Comparison of ENCODE assay signal across 26 cellular contexts in genomic region chrX:46610070-46610658, GRCh38. TPM values are rescaled to one million over a fixed set of nuclear protein-coding genes. Genes with fewer than 3 reads are reported as not detected.
DNase-seq lines count a peak whose midpoint lies in the region; ATAC-seq lines count a peak whose summit lies in the region.
"Had no signal": no experiment of that assay in that cellular context is flagged by ENCODE, and none has a peak within 500 bp of the region (broad histone marks: within the 10 kb centered on the region; RNA-seq: fewer than 3 reads in every experiment).

No MANE protein-coding gene starts in this region.

- H3K4me3 Mint-ChIP-seq in activated CD4-positive, alpha-beta T cell treated with anti-CD3 and anti-CD28 coated beads, Interleukin-2, amount 10 ng/mL, durations not matched to agents 24 days and 14 days: peak overlapping the region; percentile 37
- no peak overlapping the region for H3K4me3 Mint-ChIP-seq in activated CD4-positive, alpha-beta T cell treated with anti-CD3 and anti-CD28 coated beads for 36 hours
- H3K4me3 Mint-ChIP-seq in stimulated activated naive CD8-positive, alpha-beta T cell treated with anti-CD3 and anti-CD28 coated beads, Interleukin-15, amount 100 ng/mL, for 72 hours: no peak overlapping the region
- H3K4me3 Mint-ChIP-seq in T-helper 2 cell treated with Interferon-gamma antibody and Interleukin-4, amounts not matched to agents 5 μg/mL and 100 μg/mL, for 36 hours: peak overlapping the region; percentile 54
- H3K4me3 Mint-ChIP-seq in T-cell: no peak overlapping the region
- H3K4me3 Mint-ChIP-seq: CD4-positive, alpha-beta T cell; GM23338; H9; HFFc6 had no signal

- H3K4me1 ChIP-seq in aorta (ENCODE audit: control insufficient read depth in 1 of 2, insufficient read depth in 2 of 2, low read length in 2 of 2): no peaks in the 10 kb centered on the region
- H3K4me1 ChIP-seq: SJSA1 had no signal

- H3K27me3 ChIP-seq in aorta (ENCODE audit: control insufficient read depth in 1 of 2, insufficient read depth in 2 of 2, low read length in 1 of 2): no peaks in the 10 kb centered on the region
- H3K27me3 ChIP-seq: SJSA1 had no signal

- no peaks in the 10 kb centered on the region for H3K27me3 Mint-ChIP-seq in activated CD4-positive, alpha-beta T cell treated with anti-CD3 and anti-CD28 coated beads, Interleukin-2, amount 10 ng/mL, durations not matched to agents 24 days and 14 days
- H3K27me3 Mint-ChIP-seq in activated CD4-positive, alpha-beta T cell treated with anti-CD3 and anti-CD28 coated beads for 36 hours: no peaks in the 10 kb centered on the region
- H3K27me3 Mint-ChIP-seq in stimulated activated naive CD8-positive, alpha-beta T cell treated with anti-CD3 and anti-CD28 coated beads, Interleukin-15, amount 100 ng/mL, for 72 hours: peaks cover 25% of the 10 kb centered on the region
- H3K27me3 Mint-ChIP-seq in T-helper 2 cell treated with Interferon-gamma antibody and Interleukin-4, amounts not matched to agents 5 μg/mL and 100 μg/mL, for 36 hours (ENCODE audit: low read depth): no peaks in the 10 kb centered on the region
- peaks cover 0 to 33% of the 10 kb centered on the region in 2 donors for H3K27me3 Mint-ChIP-seq in T-cell
- H3K27me3 Mint-ChIP-seq: CD4-positive, alpha-beta T cell; IgD-negative memory B cell had no signal

- no peak overlapping the region for H3K4me3 ChIP-seq in aorta (ENCODE audit: low read length in 2 of 2)
- H3K4me3 ChIP-seq: GM23338, SJSA1 had no signal

- WGBS in aorta, 2 donors: 81 to 90% methylated on average over 5 of the region's 5 CpGs

- peak overlapping the region; percentile 48 for H3K27ac Mint-ChIP-seq in activated CD4-positive, alpha-beta T cell treated with anti-CD3 and anti-CD28 coated beads, Interleukin-2, amount 10 ng/mL, durations not matched to agents 24 days and 14 days
- H3K27ac Mint-ChIP-seq in activated CD4-positive, alpha-beta T cell treated with anti-CD3 and anti-CD28 coated beads for 36 hours: no peak overlapping the region
- H3K27ac Mint-ChIP-seq in stimulated activated naive CD8-positive, alpha-beta T cell treated with anti-CD3 and anti-CD28 coated beads, Interleukin-15, amount 100 ng/mL, for 72 hours: no peak overlapping the region
- peak overlapping the region; percentile 79 for H3K27ac Mint-ChIP-seq in T-helper 2 cell treated with Interferon-gamma antibody and Interleukin-4, amounts not matched to agents 5 μg/mL and 100 μg/mL, for 36 hours
- H3K27ac Mint-ChIP-seq in T-cell: no peak overlapping the region
- H3K27ac Mint-ChIP-seq: CD4-positive, alpha-beta T cell; GM23338; H9; HFFc6; IgD-negative memory B cell had no signal

- POLR2A ChIA-PET in activated CD4-positive, alpha-beta T cell treated with anti-CD3 and anti-CD28 coated beads for 36 hours (lab: Charles Lee): interaction anchor here (0.6 kb wide), 1 partner anchor 660 kb away, joined by 4 read pairs; no protein-coding TSS in a partner anchor
- POLR2A ChIA-PET in T-cell (lab: Charles Lee): no interaction called here

- DNase-seq in activated CD4-positive, alpha-beta T cell treated with anti-CD3 and anti-CD28 coated beads, Interleukin-2, amount 10 ng/mL, durations not matched to agents 24 days and 14 days: peak; percentile 60
- no peak for DNase-seq in activated CD4-positive, alpha-beta T cell treated with anti-CD3 and anti-CD28 coated beads for 36 hours
- DNase-seq in stimulated activated naive CD8-positive, alpha-beta T cell treated with anti-CD3 and anti-CD28 coated beads, Interleukin-15, amount 100 ng/mL, for 72 hours: no peak
- no peak for DNase-seq in stimulated activated naive CD8-positive, alpha-beta T cell treated with anti-CD3 and anti-CD28 coated beads, Interleukin-15, Interleukin-2, amounts not matched to agents 100 U/mL and 50 U/mL, for 24 hours
- no peak for DNase-seq in T-helper 2 cell treated with Interferon-gamma antibody and Interleukin-4, amounts not matched to agents 5 μg/mL and 100 μg/mL, for 36 hours (ENCODE audit: low spot score)
- DNase-seq in aorta: no peak
- no peak for DNase-seq in T-cell
- DNase-seq: 8988T; CD4-positive, alpha-beta T cell; COR-L47; DMS53; H9; HFFc6; Karpas-422; NCI-H1092; NCI-H1417 treated with DMSO at 0.1 percent for 48 hours; NCI-H1694 treated with DMSO at 0.1 percent for 48 hours; NCI-H2081; NCI-H2227 treated with DMSO at 0.1 percent for 48 hours; NCI-H526 treated with DMSO at 0.1 percent for 48 hours; Right ventricle myocardium superior; RPMI8226 had no signal

- no peaks in the 10 kb centered on the region for H3K9me3 Mint-ChIP-seq in activated CD4-positive, alpha-beta T cell treated with anti-CD3 and anti-CD28 coated beads, Interleukin-2, amount 10 ng/mL, durations not matched to agents 24 days and 14 days
- no peaks in the 10 kb centered on the region for H3K9me3 Mint-ChIP-seq in activated CD4-positive, alpha-beta T cell treated with anti-CD3 and anti-CD28 coated beads for 36 hours (ENCODE audit: low read depth)
- no peaks in the 10 kb centered on the region for H3K9me3 Mint-ChIP-seq in stimulated activated naive CD8-positive, alpha-beta T cell treated with anti-CD3 and anti-CD28 coated beads, Interleukin-15, amount 100 ng/mL, for 72 hours
- H3K9me3 Mint-ChIP-seq in T-helper 2 cell treated with Interferon-gamma antibody and Interleukin-4, amounts not matched to agents 5 μg/mL and 100 μg/mL, for 36 hours: no peaks in the 10 kb centered on the region
- H3K9me3 Mint-ChIP-seq in T-cell: no peaks in the 10 kb centered on the region
- H3K9me3 Mint-ChIP-seq: CD4-positive, alpha-beta T cell; GM23338; HFFc6; IgD-negative memory B cell had no signal

- no peaks in the 10 kb centered on the region for H3K36me3 ChIP-seq in aorta (ENCODE audit: control insufficient read depth in 1 of 2, insufficient read depth in 2 of 2, low read length in 1 of 2)
- H3K36me3 ChIP-seq: SJSA1 had no signal

- H3K36me3 Mint-ChIP-seq in activated CD4-positive, alpha-beta T cell treated with anti-CD3 and anti-CD28 coated beads, Interleukin-2, amount 10 ng/mL, durations not matched to agents 24 days and 14 days (ENCODE audit: low read depth): peaks cover 36% of the 10 kb centered on the region
- H3K36me3 Mint-ChIP-seq in activated CD4-positive, alpha-beta T cell treated with anti-CD3 and anti-CD28 coated beads for 36 hours (ENCODE audit: low read depth): peaks cover 20% of the 10 kb centered on the region
- peaks cover 28% of the 10 kb centered on the region for H3K36me3 Mint-ChIP-seq in T-helper 2 cell treated with Interferon-gamma antibody and Interleukin-4, amounts not matched to agents 5 μg/mL and 100 μg/mL, for 36 hours (ENCODE audit: low read depth)
- H3K36me3 Mint-ChIP-seq in T-cell: no peaks in the 10 kb centered on the region

- no peak overlapping the region for H3K27ac ChIP-seq in aorta (ENCODE audit: low read depth in 1 of 2, low read length in 2 of 2)
- H3K27ac ChIP-seq: SJSA1 had no signal

- CTCF ChIA-PET in activated CD4-positive, alpha-beta T cell treated with anti-CD3 and anti-CD28 coated beads for 36 hours (lab: Charles Lee): interaction anchor here (2.2 kb wide), 1 partner anchor 32 kb away, joined by 8 read pairs; no protein-coding TSS in a partner anchor
- CTCF ChIA-PET in T-cell (lab: Charles Lee): no interaction called here

- intact Hi-C loops in activated CD4-positive, alpha-beta T cell treated with anti-CD3 and anti-CD28 coated beads, Interleukin-2, amount 10 ng/mL, durations not matched to agents 24 days and 14 days (cut with micrococcal nuclease): loop anchor here (2.0 kb wide), 3 partner anchors 19 to 37 kb away; partner anchors contain the start of gene CHST7
- intact Hi-C loops in activated CD4-positive, alpha-beta T cell treated with anti-CD3 and anti-CD28 coated beads for 36 hours (cut with DNase I, micrococcal nuclease): no loop called here
- intact Hi-C loops in aorta (cut with DNase I): no loop called here

- H3K4me1 Mint-ChIP-seq in activated CD4-positive, alpha-beta T cell treated with anti-CD3 and anti-CD28 coated beads, Interleukin-2, amount 10 ng/mL, durations not matched to agents 24 days and 14 days: peaks cover 39% of the 10 kb centered on the region
- peaks cover 30% of the 10 kb centered on the region for H3K4me1 Mint-ChIP-seq in activated CD4-positive, alpha-beta T cell treated with anti-CD3 and anti-CD28 coated beads for 36 hours
- peaks cover 31% of the 10 kb centered on the region for H3K4me1 Mint-ChIP-seq in stimulated activated naive CD8-positive, alpha-beta T cell treated with anti-CD3 and anti-CD28 coated beads, Interleukin-15, amount 100 ng/mL, for 72 hours
- H3K4me1 Mint-ChIP-seq in T-helper 2 cell treated with Interferon-gamma antibody and Interleukin-4, amounts not matched to agents 5 μg/mL and 100 μg/mL, for 36 hours (ENCODE audit: low read depth): peaks cover 21% of the 10 kb centered on the region
- peaks cover 15 to 46% (median 32%) of the 10 kb centered on the region in 3 donors for H3K4me1 Mint-ChIP-seq in T-cell
- H3K4me1 Mint-ChIP-seq: H9, IgD-negative memory B cell had no signal

- H3K9me3 ChIP-seq in aorta (ENCODE audit: control insufficient read depth, low read length): no peaks in the 10 kb centered on the region
- H3K9me3 ChIP-seq: SJSA1 had no signal

- no peak for ATAC-seq in activated CD4-positive, alpha-beta T cell treated with anti-CD3 and anti-CD28 coated beads for 36 hours
- peak; percentile 35 for ATAC-seq in stimulated activated naive CD8-positive, alpha-beta T cell treated with anti-CD3 and anti-CD28 coated beads, Interleukin-15, amount 100 ng/mL, for 72 hours
- ATAC-seq in stimulated activated naive CD8-positive, alpha-beta T cell treated with anti-CD3 and anti-CD28 coated beads, Interleukin-15, Interleukin-2, amounts not matched to agents 100 U/mL and 50 U/mL, for 24 hours: no peak
- ATAC-seq in aorta (ENCODE audit: low FRiP score) (no peak), HG02973 (IDR thresholded peaks at IDR 0.05; ENCODE audit: unreplicated experiment) (no peak), T-cell (replicated peaks in 1 of 4) (no peak)
- ATAC-seq: GM23338 had no signal

RNA-seq across cellular contexts. Expression of gene CHST7, which starts 36.6 kb away (rescaled TPM):
- 6.5 and 6.9 TPM in 2 replicates for total RNA-seq in activated CD4-positive, alpha-beta T cell treated with anti-CD3 and anti-CD28 coated beads, Interleukin-2, amount 10 ng/mL, durations not matched to agents 24 days and 14 days
- 1 to 10 TPM; 2.0 to 2.5 TPM for total RNA-seq in activated CD4-positive, alpha-beta T cell treated with anti-CD3 and anti-CD28 coated beads for 36 hours
- total RNA-seq in aorta: 1 to 10 TPM; 5.2 to 8.5 TPM
- polyA plus RNA-seq in aorta: 1 to 10 TPM; 1.0 to 9.4 TPM
- total RNA-seq in T-cell: 1 to 10 TPM; 3.3 to 8.0 (median 6.4) TPM

Comparison
In these comparisons a context has a peak if more than half of its experiments do, and no peak if none do; other contexts are left out.
1. H3K27ac Mint-ChIP-seq: peak in activated CD4-positive, alpha-beta T cell treated with anti-CD3 and anti-CD28 coated beads, Interleukin-2, amount 10 ng/mL, durations not matched to agents 24 days and 14 days (single experiment) and T-helper 2 cell treated with Interferon-gamma antibody and Interleukin-4, amounts not matched to agents 5 μg/mL and 100 μg/mL, for 36 hours (single experiment); none in activated CD4-positive, alpha-beta T cell treated with anti-CD3 and anti-CD28 coated beads for 36 hours (single experiment), stimulated activated naive CD8-positive, alpha-beta T cell treated with anti-CD3 and anti-CD28 coated beads, Interleukin-15, amount 100 ng/mL, for 72 hours (0 of 2) and T-cell (0 of 2).
2. H3K4me3 Mint-ChIP-seq: peak in activated CD4-positive, alpha-beta T cell treated with anti-CD3 and anti-CD28 coated beads, Interleukin-2, amount 10 ng/mL, durations not matched to agents 24 days and 14 days (single experiment) and T-helper 2 cell treated with Interferon-gamma antibody and Interleukin-4, amounts not matched to agents 5 μg/mL and 100 μg/mL, for 36 hours (single experiment); none in activated CD4-positive, alpha-beta T cell treated with anti-CD3 and anti-CD28 coated beads for 36 hours (single experiment), stimulated activated naive CD8-positive, alpha-beta T cell treated with anti-CD3 and anti-CD28 coated beads, Interleukin-15, amount 100 ng/mL, for 72 hours (0 of 2) and T-cell (0 of 3).